Comparison of ENCODE assay signal across 10 cellular contexts in the genomic region with DNA sequence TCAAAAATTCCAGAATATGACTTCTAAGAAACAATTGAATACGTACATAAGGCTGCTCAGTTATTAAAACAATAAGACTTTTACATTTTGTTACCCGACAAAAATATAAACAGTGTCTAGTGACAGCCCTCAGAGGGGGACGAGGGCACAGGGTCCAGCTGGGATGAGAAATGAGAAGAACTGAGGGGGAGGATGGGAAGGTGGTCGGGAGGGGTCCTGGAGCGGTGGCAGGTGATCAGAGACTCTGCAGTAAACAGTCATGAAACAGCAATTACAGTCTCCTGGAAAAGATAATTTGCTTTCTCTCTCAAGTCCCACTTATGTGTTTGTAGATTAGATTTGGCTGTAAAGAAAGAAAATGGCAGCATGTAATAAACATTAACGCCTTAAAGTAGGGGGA. TPM values are rescaled to one million over a fixed set of nuclear protein-coding genes. Genes with fewer than 3 reads are reported as not detected.
DNase-seq lines count a peak whose midpoint lies in the region; ATAC-seq and TF ChIP-seq lines count a peak whose summit lies in the region.
"Had no signal": no experiment of that assay in that cellular context is flagged by ENCODE, and none has a peak within 500 bp of the region (broad histone marks: within the 10 kb centered on the region; RNA-seq: fewer than 3 reads in every experiment).

No MANE protein-coding gene starts in this region.

- H3K4me1 ChIP-seq in lower lobe of right lung, result peaks cover 67% of the 10 kb centered on the region
- peaks cover 48 to 65% of the 10 kb centered on the region in 2 donors for H3K4me1 ChIP-seq in thoracic aorta (ENCODE audit: control insufficient read depth in 1 of 2, low read depth in 2 of 2)

- H3K4me1 Mint-ChIP-seq in activated T-cell treated with anti-CD3 and anti-CD28 coated beads, Interleukin-2, amount 50 U/mL, for 72 hours (ENCODE audit: low read depth), result peaks cover 55% of the 10 kb centered on the region
- peaks cover 72% of the 10 kb centered on the region for H3K4me1 Mint-ChIP-seq in brain

- no peaks in the 10 kb centered on the region for H3K9me3 Mint-ChIP-seq in activated T-cell treated with anti-CD3 and anti-CD28 coated beads, Interleukin-2, amount 50 U/mL, for 72 hours
- peaks cover 0 to 7% (median 6%) of the 10 kb centered on the region in 5 experiments for H3K9me3 Mint-ChIP-seq in brain

- H3K36me3 Mint-ChIP-seq in activated T-cell treated with anti-CD3 and anti-CD28 coated beads, Interleukin-2, amount 50 U/mL, for 72 hours (ENCODE audit: insufficient read depth in 2 of 2), result no peaks in the 10 kb centered on the region
- H3K36me3 Mint-ChIP-seq in brain, result peaks cover 21% of the 10 kb centered on the region

- H3K27ac Mint-ChIP-seq in activated T-cell treated with anti-CD3 and anti-CD28 coated beads, Interleukin-2, amount 50 U/mL, for 72 hours, result no peak overlapping the region
- H3K27ac Mint-ChIP-seq in brain, result peak overlapping the region; percentile 44 to 96 (median 78)

- H3K4me3 ChIP-seq in lower lobe of right lung (peak overlapping the region; percentile 32), thoracic aorta (peak overlapping the region; percentile 58)

- no peaks in the 10 kb centered on the region for H3K9me3 ChIP-seq in lower lobe of right lung
- H3K9me3 ChIP-seq in thoracic aorta, result no peaks in the 10 kb centered on the region

- H3K27me3 ChIP-seq in lower lobe of right lung (ENCODE audit: low read depth) (no peaks in the 10 kb centered on the region), thoracic aorta (replicated peaks; ENCODE audit: insufficient read depth) (no peaks in the 10 kb centered on the region)

- H3K27ac ChIP-seq in lower lobe of right lung, result peak overlapping the region; percentile 80
- H3K27ac ChIP-seq in thoracic aorta, result peak overlapping the region; percentile 26

- DNase-seq in activated T-cell treated with anti-CD3 and anti-CD28 coated beads, Interleukin-2, amount 50 U/mL, for 72 hours, result no peak
- DNase-seq in activated T-cell treated with anti-CD3 and anti-CD28 coated beads for 4 hours (no peak), lower lobe of right lung (no peak), thoracic aorta (ENCODE audit: low spot score) (no peak), glomerular visceral epithelial cell (ENCODE audit: extremely low spot score) (no peak)
- DNase-seq: H9, NCI-H510A had no signal

- no peak for ATAC-seq in activated T-cell treated with anti-CD3 and anti-CD28 coated beads, Interleukin-2, amount 50 U/mL, for 72 hours (replicated peaks in 1 of 2)
- ATAC-seq in lower lobe of right lung, result no peak
- ATAC-seq in thoracic aorta (ENCODE audit: insufficient number of reproducible peaks, low FRiP score, low read depth), result no peak
- ATAC-seq in GM21576 (IDR thresholded peaks at IDR 0.05; ENCODE audit: unreplicated experiment), result no peak
- ATAC-seq in HG03571 (IDR thresholded peaks at IDR 0.05; ENCODE audit: unreplicated experiment), result no peak

- peak overlapping the region; percentile 73 to 79 for H3K4me3 Mint-ChIP-seq in activated T-cell treated with anti-CD3 and anti-CD28 coated beads, Interleukin-2, amount 50 U/mL, for 72 hours
- peak overlapping the region in 4 of 5 experiments; percentile 50 to 77 (median 60) for H3K4me3 Mint-ChIP-seq in brain
- H3K4me3 Mint-ChIP-seq: H9 had no signal

- TF ChIP-seq CTCF in brain (conservative IDR thresholded peaks at IDR 0.05) (no peak), lower lobe of right lung (IDR thresholded peaks at IDR 0.05) (no peak), thoracic aorta (IDR thresholded peaks at IDR 0.05) (no peak)

- intact Hi-C loops in lower lobe of right lung (cut with DNase I), result no loop called here

- no peaks in the 10 kb centered on the region for H3K36me3 ChIP-seq in lower lobe of right lung
- H3K36me3 ChIP-seq in thoracic aorta, result peaks cover 2% of the 10 kb centered on the region

- no peaks in the 10 kb centered on the region for H3K27me3 Mint-ChIP-seq in activated T-cell treated with anti-CD3 and anti-CD28 coated beads, Interleukin-2, amount 50 U/mL, for 72 hours (ENCODE audit: low read depth)
- H3K27me3 Mint-ChIP-seq in brain, result no peaks in the 10 kb centered on the region

RNA-seq across cellular contexts. Expression of a gene that starts 56.0 kb away (rescaled TPM):
- 10 to 100 TPM; 28.8 to 31.3 TPM for total RNA-seq in activated T-cell treated with anti-CD3 and anti-CD28 coated beads, Interleukin-2, amount 50 U/mL, for 72 hours
- 87.7 TPM for polyA plus RNA-seq in brain (ENCODE audit: insufficient read depth, low read depth, low replicate concordance)
- total RNA-seq in lower lobe of right lung, result 104 TPM
- 100 to 1,000 TPM; 135 to 155 TPM for total RNA-seq in thoracic aorta
